In the genomic region with DNA sequence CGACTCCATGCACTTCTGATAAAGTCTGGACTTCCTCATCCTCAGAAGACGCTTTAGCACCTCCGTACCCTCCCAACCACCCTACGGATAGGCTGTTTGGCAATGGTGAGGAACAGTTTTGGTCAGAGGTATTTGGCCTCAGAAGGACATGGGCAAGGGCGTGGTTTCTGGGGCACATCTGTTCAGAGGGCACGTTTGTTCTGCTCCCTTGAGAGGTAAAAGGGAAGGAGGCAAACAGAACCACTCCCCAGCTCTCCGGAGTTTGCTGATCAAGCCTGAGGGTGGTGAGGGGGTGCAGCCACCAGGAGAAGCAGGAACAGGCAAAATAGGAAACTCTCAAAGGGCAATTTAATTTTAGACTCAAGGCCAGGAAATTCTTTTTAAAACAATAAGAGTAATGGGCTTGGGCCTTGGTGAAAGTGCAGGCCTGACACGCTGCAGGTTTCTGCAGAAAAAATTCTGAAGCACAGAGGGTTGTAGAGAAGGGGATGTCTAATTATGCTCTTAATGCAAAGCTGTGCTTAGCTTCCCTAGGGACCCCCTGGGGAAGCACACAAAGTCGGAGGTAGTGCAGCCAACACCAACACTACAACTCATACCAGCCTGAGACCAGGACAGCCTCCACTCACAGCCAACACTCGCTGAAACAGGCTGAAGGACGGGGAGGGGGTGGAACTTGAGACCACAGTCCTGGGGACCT, we compare ENCODE assay signal across 16 cellular contexts. TPM values are rescaled to one million over a fixed set of nuclear protein-coding genes. Genes with fewer than 3 reads are reported as not detected.
DNase-seq lines count a peak whose midpoint lies in the region; ATAC-seq and TF ChIP-seq lines count a peak whose summit lies in the region.
"Had no signal": no experiment of that assay in that cellular context is flagged by ENCODE, and none has a peak within 500 bp of the region (broad histone marks: within the 10 kb centered on the region; RNA-seq: fewer than 3 reads in every experiment).

No MANE protein-coding gene starts in this region.

- no peaks in the 10 kb centered on the region for H3K9me3 Mint-ChIP-seq in memory B cell
- H3K9me3 Mint-ChIP-seq: central memory CD8-positive, alpha-beta T cell had no signal

- no peaks in the 10 kb centered on the region for H3K27me3 Mint-ChIP-seq in memory B cell
- H3K27me3 Mint-ChIP-seq: central memory CD8-positive, alpha-beta T cell; T-helper 17 cell had no signal

- DNase-seq in memory B cell (ENCODE audit: low spot score in 2 of 2): peak; percentile 32 to 34
- DNase-seq in amygdala (lab: John Stamatoyannopoulos, UW): no peak
- DNase-seq in posterior vena cava (ENCODE audit: low spot score): no peak
- DNase-seq in NCI-H1048 (lab: John Stamatoyannopoulos, UW): no peak
- DNase-seq in epidermal melanocyte (ENCODE audit: insufficient read length, low spot score): no peak
- DNase-seq: activated effector memory CD4-positive, alpha-beta T cell treated with Interleukin-2 at 50 U/mL for 16 hours; effector memory CD4-positive, alpha-beta T cell; EL; midbrain; stimulated activated CD4-positive, alpha-beta T cell treated with anti-CD3 and anti-CD28 coated beads, Interleukin-2, amount 100 ng/mL, for 48 hours; T-helper 17 cell had no signal

- TF ChIP-seq POLR2A in Raji (IDR thresholded peaks at IDR 0.05; ENCODE audit: insufficient read depth, low read depth, low read length): peak; percentile 27; the same call in 1 of the 2 replicates

- H3K36me3 ChIP-seq in BLaER1 treated with 17β-estradiol and CSF1 and Interleukin-3, amounts not matched to agents 10 nM and 100 nM: no peaks in the 10 kb centered on the region

- H3K9ac ChIP-seq in BLaER1 treated with 17β-estradiol and CSF1 and Interleukin-3, amounts not matched to agents 10 nM and 100 nM: peak overlapping the region in 9 of 11 experiments; percentile 57 to 83 (median 73); a peak in 19 of 22 replicates

- peak overlapping the region; percentile 87 for H3K27ac Mint-ChIP-seq in memory B cell
- H3K27ac Mint-ChIP-seq: T-helper 17 cell had no signal

- peak overlapping the region; percentile 57 for H3K4me3 Mint-ChIP-seq in memory B cell
- H3K4me3 Mint-ChIP-seq: central memory CD8-positive, alpha-beta T cell; T-helper 17 cell had no signal

- H3K4me1 ChIP-seq in BLaER1 treated with 17β-estradiol and CSF1 and Interleukin-3, amounts not matched to agents 10 nM and 100 nM: peaks cover 77 to 100% (median 99%) of the 10 kb centered on the region in 10 experiments

- H3K4me3 ChIP-seq in BLaER1 treated with 17β-estradiol and CSF1 and Interleukin-3, amounts not matched to agents 10 nM and 100 nM: peak overlapping the region in 8 of 10 experiments; percentile 25 to 51 (median 43); a peak in 10 of 20 replicates

- peaks cover 38% of the 10 kb centered on the region for H3K4me1 Mint-ChIP-seq in memory B cell

- H3K4me2 ChIP-seq in BLaER1 treated with 17β-estradiol and CSF1 and Interleukin-3, amounts not matched to agents 10 nM and 100 nM: peak overlapping the region; percentile 84 to 97 (median 88)

- intact Hi-C loops in posterior vena cava (cut with DNase I): no loop called here

- H3K36me3 Mint-ChIP-seq in memory B cell: no peaks in the 10 kb centered on the region

- peak; percentile 49 for ATAC-seq in HG02759 (IDR thresholded peaks at IDR 0.05; ENCODE audit: unreplicated experiment)
- peak; percentile 95 for ATAC-seq in memory B cell (ENCODE audit: low read depth)
- ATAC-seq: sciatic nerve, T-helper 17 cell had no signal

- H3K27me3 ChIP-seq in BLaER1 treated with 17β-estradiol and CSF1 and Interleukin-3, amounts not matched to agents 10 nM and 100 nM: no peaks in the 10 kb centered on the region

- H3K9me3 ChIP-seq in BLaER1 treated with 17β-estradiol and CSF1 and Interleukin-3, amounts not matched to agents 10 nM and 100 nM (replicated peaks in 1 of 11): peaks cover 0 to 6% (median 0%) of the 10 kb centered on the region in 11 experiments; a peak in 2 of 22 replicates

- H4K20me1 ChIP-seq in BLaER1 treated with 17β-estradiol and CSF1 and Interleukin-3, amounts not matched to agents 10 nM and 100 nM: no peaks in the 10 kb centered on the region

- peak overlapping the region in 10 of 11 experiments; percentile 39 to 92 (median 86); a peak in 20 of 22 replicates for H3K27ac ChIP-seq in BLaER1 treated with 17β-estradiol and CSF1 and Interleukin-3, amounts not matched to agents 10 nM and 100 nM

RNA-seq across cellular contexts. Expression of gene ETS1, which starts 23.3 kb away (rescaled TPM):
- total RNA-seq in posterior vena cava: 10 to 100 TPM; 61.0 to 62.5 TPM

Comparison
In these comparisons a context has a peak if more than half of its experiments do, and no peak if none do; other contexts are left out.
1. DNase-seq: peak in memory B cell (2 of 2); none in amygdala (0 of 56), posterior vena cava (single experiment), NCI-H1048 (single experiment) and epidermal melanocyte (single experiment).